ENCODE assay signal across 1 cellular context in genomic region chr17:44219126-44219635, GRCh38.
TF ChIP-seq lines count a peak whose summit lies in the region.

No MANE protein-coding gene starts in this region.

TF ChIP-seq in HepG2, 621 proteins besides CTCF, POLR2A, EP300 and RAD21 (continues in another document):
- TF ChIP-seq ZNF776 (CRISPR knock-in tag; IDR thresholded peaks at IDR 0.05) (peak; percentile 69; the same call in 1 of the 2 replicates), SMARCC2 (IDR thresholded peaks at IDR 0.05) (no peak), ZFP36L2 (CRISPR knock-in tag; IDR thresholded peaks at IDR 0.05) (no peak), ETS1 (CRISPR knock-in tag; IDR thresholded peaks at IDR 0.05) (0 out of 2 replicates have a peak, but pooled peaks have one; percentile 53), LBX2 (CRISPR knock-in tag; IDR thresholded peaks at IDR 0.05; ENCODE audit: borderline replicate concordance) (peak; percentile 92), ARID4A (CRISPR knock-in tag; IDR thresholded peaks at IDR 0.05; ENCODE audit: borderline replicate concordance) (0 out of 2 replicates have a peak, but pooled peaks have one; percentile 2), MLX (CRISPR knock-in tag; IDR thresholded peaks at IDR 0.05) (no peak), ZNF20 (CRISPR knock-in tag; IDR thresholded peaks at IDR 0.05) (no peak), ZNF773 (CRISPR knock-in tag; IDR thresholded peaks at IDR 0.05; ENCODE audit: borderline replicate concordance) (peak; percentile 62; the same call in 1 of the 2 replicates), TFDP2 (CRISPR knock-in tag; IDR thresholded peaks at IDR 0.05) (peak; percentile 26; the same call in 1 of the 2 replicates), EEA1 (CRISPR knock-in tag; IDR thresholded peaks at IDR 0.05; ENCODE audit: borderline replicate concordance) (0 out of 2 replicates have a peak, but pooled peaks have one; percentile 25), ZNF383 (CRISPR knock-in tag; IDR thresholded peaks at IDR 0.05; ENCODE audit: borderline replicate concordance) (no peak), TFAP4 (IDR thresholded peaks at IDR 0.05; ENCODE audit: borderline replicate concordance, low read depth) (no peak), ZNF451 (CRISPR knock-in tag; IDR thresholded peaks at IDR 0.05) (0 out of 2 replicates have a peak, but pooled peaks have one; percentile 44), KLF15 (CRISPR knock-in tag; IDR thresholded peaks at IDR 0.05; ENCODE audit: borderline replicate concordance) (0 out of 2 replicates have a peak, but pooled peaks have one; percentile 35), ZNF276 (CRISPR knock-in tag; IDR thresholded peaks at IDR 0.05; ENCODE audit: low read depth) (no peak), AGO2 (optimal IDR thresholded peaks at IDR 0.05; ENCODE audit: low read depth, low read length) (peak; percentile 90), RBM39 (IDR thresholded peaks at IDR 0.05; ENCODE audit: low read depth, low read length, poor library complexity, severe bottlenecking) (no peak), ARHGAP35 (CRISPR knock-in tag; IDR thresholded peaks at IDR 0.05; ENCODE audit: borderline replicate concordance) (no peak), ZNF580 (CRISPR knock-in tag; IDR thresholded peaks at IDR 0.05; ENCODE audit: borderline replicate concordance, low read depth) (0 out of 2 replicates have a peak, but pooled peaks have one; percentile 26), PBX3 (CRISPR knock-in tag; IDR thresholded peaks at IDR 0.05; ENCODE audit: borderline replicate concordance) (no peak), ZNF513 (CRISPR knock-in tag; conservative IDR thresholded peaks at IDR 0.05) (0 out of 2 replicates have a peak, but pooled peaks have one; percentile 22), ZNF83 (CRISPR knock-in tag; IDR thresholded peaks at IDR 0.05; ENCODE audit: borderline replicate concordance) (peak; percentile 66; the same call in 1 of the 2 replicates), ZNF326 (CRISPR knock-in tag; IDR thresholded peaks at IDR 0.05; ENCODE audit: borderline replicate concordance) (no peak), ZNF557 (CRISPR knock-in tag; IDR thresholded peaks at IDR 0.05) (no peak), PBX2 (CRISPR knock-in tag; IDR thresholded peaks at IDR 0.05) (no peak), RBFOX2 (IDR thresholded peaks at IDR 0.05; ENCODE audit: low read depth, low read length) (peak; percentile 81; the same call in 1 of the 2 replicates), ZFP90 (CRISPR knock-in tag; IDR thresholded peaks at IDR 0.05; ENCODE audit: borderline replicate concordance) (peak; percentile 62; the same call in 1 of the 2 replicates), STAT6 (CRISPR knock-in tag; IDR thresholded peaks at IDR 0.05; ENCODE audit: borderline replicate concordance) (no peak), ZNF446 (CRISPR knock-in tag; IDR thresholded peaks at IDR 0.05) (no peak; the same call in 1 of the 2 replicates), GZF1 (CRISPR knock-in tag; IDR thresholded peaks at IDR 0.05) (no peak), YY1 (IDR thresholded peaks at IDR 0.05; ENCODE audit: insufficient read depth, insufficient replicate concordance, low read depth, low read length) (peak; percentile 33)
